ENCODE assay signal across 16 cellular contexts in the genomic region with DNA sequence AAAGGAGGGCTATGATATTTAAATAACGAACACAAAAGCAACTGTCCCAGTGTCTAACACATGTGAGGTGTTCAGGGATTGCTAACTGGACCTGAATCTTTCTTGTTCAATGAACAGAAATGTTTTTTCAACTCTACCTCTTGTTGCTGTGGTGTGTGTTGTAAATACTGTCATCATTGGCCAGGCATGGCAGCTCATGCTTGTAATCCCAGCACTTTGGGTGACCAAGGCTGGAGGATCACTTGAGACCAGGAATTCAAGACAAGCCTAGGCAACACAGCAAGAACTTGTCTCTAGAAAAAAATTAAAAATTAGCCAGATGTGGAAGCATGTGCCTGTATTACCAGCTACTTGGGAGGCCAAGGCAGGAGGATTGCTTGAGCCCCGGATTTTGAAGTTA.
"Had no signal": no experiment of that assay in that cellular context is flagged by ENCODE, and none has a peak within 500 bp of the region (broad histone marks: within the 10 kb centered on the region; RNA-seq: fewer than 3 reads in every experiment).

No MANE protein-coding gene starts in this region.

- H3K4me3 ChIP-seq: colonic mucosa, heart left ventricle, lung, psoas muscle, stomach, upper lobe of left lung, uterus had no signal

- ATAC-seq: heart left ventricle; left cardiac atrium; left ventricle myocardium superior; naive thymus-derived CD4-positive, alpha-beta T cell; psoas muscle; sciatic nerve had no signal

- H3K9me3 ChIP-seq: colonic mucosa, neutrophil, psoas muscle, uterus had no signal

- H3K27me3 ChIP-seq: colonic mucosa, neutrophil, stomach, upper lobe of left lung, uterus had no signal

- DNase-seq: colonic mucosa; dermis blood vessel endothelial cell; heart left ventricle; hippocampal formation; left cardiac atrium; left ventricle myocardium superior; naive thymus-derived CD4-positive, alpha-beta T cell; psoas muscle; stimulated activated naive CD4-positive, alpha-beta T cell; stomach; substantia nigra; upper lobe of left lung; uterus had no signal

- H3K27ac ChIP-seq: colonic mucosa, heart left ventricle, neutrophil, psoas muscle, stomach, upper lobe of left lung, uterus had no signal

- H3K27ac Mint-ChIP-seq: naive thymus-derived CD4-positive, alpha-beta T cell had no signal

- H3K27me3 Mint-ChIP-seq: naive thymus-derived CD4-positive, alpha-beta T cell had no signal

- H3K4me3 Mint-ChIP-seq: naive thymus-derived CD4-positive, alpha-beta T cell had no signal

- H3K36me3 ChIP-seq: colonic mucosa, heart left ventricle, neutrophil, stomach, upper lobe of left lung, uterus had no signal

- H3K4me1 ChIP-seq: colonic mucosa, heart left ventricle, psoas muscle, stomach, upper lobe of left lung, uterus had no signal
